9 cellular contexts compared by ENCODE assay signal in genomic region chr4:140003851-140004579, GRCh38.
A peak's percentile ranks its signal among the peaks of the same experiment; 100 is the strongest.
DNase-seq lines count a peak whose midpoint lies in the region; ATAC-seq and TF ChIP-seq lines count a peak whose summit lies in the region.
"Had no signal": no experiment of that assay in that cellular context is flagged by ENCODE, and none has a peak within 500 bp of the region (broad histone marks: within the 10 kb centered on the region; RNA-seq: fewer than 3 reads in every experiment).

No MANE protein-coding gene starts in this region.

- H3K9ac ChIP-seq in GM23248: peak overlapping the region; percentile 78
- no peak overlapping the region for H3K9ac ChIP-seq in iPS-15b (ENCODE audit: low read depth, low read length)

- peak overlapping the region; percentile 38; the same call in 1 of the 2 replicates for H3K27ac ChIP-seq in GM23248

- H3K4me2 ChIP-seq in GM23248 (ENCODE audit: unreplicated experiment): peak overlapping the region; percentile 89

- H3K4me3 Mint-ChIP-seq in activated T-helper 2 cell treated with anti-CD3 and anti-CD28 coated beads, Interferon-gamma antibody, Interleukin-2, Interleukin-4, amounts not matched to agents 10 μg/mL and 5 μg/mL and 100 μg/mL, durations not matched to agents 14 hours and 24 hours and 36 hours (ENCODE audit: low read depth): no peak overlapping the region

- peak overlapping the region; percentile 95 for H2AFZ ChIP-seq in GM23248

- no peaks in the 10 kb centered on the region for H3K36me3 Mint-ChIP-seq in activated T-helper 2 cell treated with anti-CD3 and anti-CD28 coated beads, Interferon-gamma antibody, Interleukin-2, Interleukin-4, amounts not matched to agents 10 μg/mL and 5 μg/mL and 100 μg/mL, durations not matched to agents 14 hours and 24 hours and 36 hours (ENCODE audit: low read depth)

- H3K4me3 ChIP-seq in GM23248: peak overlapping the region; percentile 77
- H3K4me3 ChIP-seq in astrocyte of the cerebellum (ENCODE audit: low read depth, low read length): peak overlapping the region; percentile 27
- peak overlapping the region; percentile 20 for H3K4me3 ChIP-seq in iPS-15b (ENCODE audit: low read depth, low read length)
- peak overlapping the region; percentile 45 for H3K4me3 ChIP-seq in retinal pigment epithelial cell (ENCODE audit: low read length)

- H3K36me3 ChIP-seq in GM23248 (ENCODE audit: low read depth) (no peaks in the 10 kb centered on the region), iPS-15b (ENCODE audit: control insufficient read depth, insufficient read depth, low read length) (no peaks in the 10 kb centered on the region)

- no peak for ATAC-seq in GM19452 (IDR thresholded peaks at IDR 0.05; ENCODE audit: unreplicated experiment)

- TF ChIP-seq CTCF in astrocyte of the cerebellum (IDR thresholded peaks at IDR 0.05; ENCODE audit: low read depth, low read length, missing control alignments) (no peak), retinal pigment epithelial cell (conservative IDR thresholded peaks at IDR 0.05; ENCODE audit: low read depth, low read length) (no peak)

- no peaks in the 10 kb centered on the region for H3K9me3 Mint-ChIP-seq in activated T-helper 2 cell treated with anti-CD3 and anti-CD28 coated beads, Interferon-gamma antibody, Interleukin-2, Interleukin-4, amounts not matched to agents 10 μg/mL and 5 μg/mL and 100 μg/mL, durations not matched to agents 14 hours and 24 hours and 36 hours

- intact Hi-C loops in activated T-helper 2 cell treated with anti-CD3 and anti-CD28 coated beads, Interferon-gamma antibody, Interleukin-2, Interleukin-4, amounts not matched to agents 10 μg/mL and 5 μg/mL and 100 μg/mL, durations not matched to agents 14 hours and 24 hours and 36 hours (cut with micrococcal nuclease): no loop called here

- H4K20me1 ChIP-seq in GM23248 (ENCODE audit: insufficient read depth): no peaks in the 10 kb centered on the region

- WGBS in GM23248 (ENCODE audit: low coverage in 1 of 2, low lambda C conversion rate in 2 of 2, missing lambda C conversion rate in 2 of 2), 2 experiments: 42 to 46% methylated on average over 7 of the region's 7 CpGs

- no peaks in the 10 kb centered on the region; the same call in 1 of the 2 replicates for H3K9me2 ChIP-seq in GM23248 (ENCODE audit: insufficient read depth)

- peaks cover 5% of the 10 kb centered on the region; the same call in 1 of the 2 replicates for H3K4me1 ChIP-seq in GM23248 (ENCODE audit: insufficient read depth)
- peaks cover 16% of the 10 kb centered on the region for H3K4me1 ChIP-seq in iPS-15b (ENCODE audit: control insufficient read depth, insufficient read depth, low read length)

- no peaks in the 10 kb centered on the region for H3K27me3 ChIP-seq in GM23248 (replicated peaks; ENCODE audit: insufficient read depth)
- peaks cover 10% of the 10 kb centered on the region for H3K27me3 ChIP-seq in iPS-15b (ENCODE audit: control insufficient read depth, insufficient read depth, low read length)

- DNase-seq in GM23248 (no peak), astrocyte of the cerebellum (ENCODE audit: low read depth) (no peak), retinal pigment epithelial cell (ENCODE audit: low read depth) (no peak), HuH-7 (ENCODE audit: low spot score) (no peak), AML-193 (lab: John Stamatoyannopoulos, UW) (no peak)
- DNase-seq in activated T-helper 2 cell treated with anti-CD3 and anti-CD28 coated beads, Interferon-gamma antibody, Interleukin-2, Interleukin-4, amounts not matched to agents 10 μg/mL and 5 μg/mL and 100 μg/mL, durations not matched to agents 14 hours and 24 hours and 36 hours (ENCODE audit: low spot score): no peak
- DNase-seq: stimulated activated naive CD4-positive, alpha-beta T cell had no signal

- peaks cover 49% of the 10 kb centered on the region for H3K27me3 Mint-ChIP-seq in activated T-helper 2 cell treated with anti-CD3 and anti-CD28 coated beads, Interferon-gamma antibody, Interleukin-2, Interleukin-4, amounts not matched to agents 10 μg/mL and 5 μg/mL and 100 μg/mL, durations not matched to agents 14 hours and 24 hours and 36 hours (ENCODE audit: low read depth)

- 0 out of 2 replicates have a peak, but pooled peaks cover 9% of the 10 kb centered on the region for H3F3A ChIP-seq in GM23248 (ENCODE audit: insufficient read depth)

- H3K4me1 Mint-ChIP-seq in activated T-helper 2 cell treated with anti-CD3 and anti-CD28 coated beads, Interferon-gamma antibody, Interleukin-2, Interleukin-4, amounts not matched to agents 10 μg/mL and 5 μg/mL and 100 μg/mL, durations not matched to agents 14 hours and 24 hours and 36 hours (ENCODE audit: low read depth): no peaks in the 10 kb centered on the region

- no peaks in the 10 kb centered on the region for H3K9me3 ChIP-seq in GM23248 (ENCODE audit: low read depth)
- H3K9me3 ChIP-seq in iPS-15b (ENCODE audit: control insufficient read depth, insufficient read depth, low read length): no peaks in the 10 kb centered on the region

- H3K27ac Mint-ChIP-seq in activated T-helper 2 cell treated with anti-CD3 and anti-CD28 coated beads, Interferon-gamma antibody, Interleukin-2, Interleukin-4, amounts not matched to agents 10 μg/mL and 5 μg/mL and 100 μg/mL, durations not matched to agents 14 hours and 24 hours and 36 hours: no peak overlapping the region

- in situ Hi-C loops in GM23248 (cut with MboI): no loop called here
- in situ Hi-C loops in astrocyte of the cerebellum (cut with HindIII; ENCODE audit: low sequenced_read_pairs): no loop called here

- H3K79me2 ChIP-seq in GM23248 (ENCODE audit: insufficient read depth): no peaks in the 10 kb centered on the region

Comparison
In these comparisons a context has a peak if more than half of its experiments do, and no peak if none do; other contexts are left out.
1. H3K4me3 ChIP-seq: peak in every context shown above with its lines; median percentile 77 in GM23248; 45 in retinal pigment epithelial cell; 27 in astrocyte of the cerebellum; 20 in iPS-15b.